In genomic region chr1:3271866-3272265, GRCh38 we compare ENCODE assay signal across 29 cellular contexts.
"Had no signal": no experiment of that assay in that cellular context is flagged by ENCODE, and none has a peak within 500 bp of the region (broad histone marks: within the 10 kb centered on the region; RNA-seq: fewer than 3 reads in every experiment).

No MANE protein-coding gene starts in this region.

- ATAC-seq: activated CD8-positive, alpha-beta memory T cell treated with anti-CD3 and anti-CD28 coated beads, Interleukin-2, amount 10 ng/mL, durations not matched to agents 7 days and 5 days; activated CD8-positive, alpha-beta T cell treated with anti-CD3 and anti-CD28 coated beads for 36 hours; activated naive CD8-positive, alpha-beta T cell treated with anti-CD3 and anti-CD28 coated beads, Interleukin-2, amount 50 U/mL, for 24 hours; effector memory CD8-positive, alpha-beta T cell; esophagus mucosa; left lung; naive thymus-derived CD8-positive, alpha-beta T cell had no signal

- H2AFZ ChIP-seq: hepatocyte had no signal

- H3K4me3 Mint-ChIP-seq: activated CD4-positive, alpha-beta T cell treated with anti-CD3 and anti-CD28 coated beads, Interleukin-2, amount 10 ng/mL, durations not matched to agents 7 days and 5 days; activated CD8-positive, alpha-beta memory T cell treated with anti-CD3 and anti-CD28 coated beads, Interleukin-2, amount 10 ng/mL, durations not matched to agents 7 days and 5 days; activated CD8-positive, alpha-beta T cell treated with anti-CD3 and anti-CD28 coated beads for 36 hours; activated naive CD8-positive, alpha-beta T cell treated with anti-CD3 and anti-CD28 coated beads, Interleukin-2, amount 50 U/mL, for 24 hours; activated T-helper 1 cell treated with anti-CD3 and anti-CD28 coated beads, Interleukin-12 subunit alpha, Interleukin-12 subunit beta, Interleukin-2, Interleukin-4 antibody, amounts not matched to agents 30 ng/mL and 10 ng/mL and 1 ng/mL, durations not matched to agents 14 hours and 24 hours and 36 hours; effector memory CD8-positive, alpha-beta T cell; immature natural killer cell; mesothelial cell of epicardium; naive thymus-derived CD8-positive, alpha-beta T cell; type B pancreatic cell had no signal

- H3K36me3 ChIP-seq: colonic mucosa, left lung, spleen, vagina, WERI-Rb-1 had no signal

- H3K4me1 Mint-ChIP-seq: activated CD4-positive, alpha-beta T cell treated with anti-CD3 and anti-CD28 coated beads, Interleukin-2, amount 10 ng/mL, durations not matched to agents 7 days and 5 days; activated CD8-positive, alpha-beta memory T cell treated with anti-CD3 and anti-CD28 coated beads, Interleukin-2, amount 10 ng/mL, durations not matched to agents 7 days and 5 days; activated naive CD8-positive, alpha-beta T cell treated with anti-CD3 and anti-CD28 coated beads, Interleukin-2, amount 50 U/mL, for 24 hours; immature natural killer cell; naive thymus-derived CD8-positive, alpha-beta T cell had no signal

- H3K4me1 ChIP-seq: colonic mucosa, left lung, spleen had no signal

- H3K9me3 ChIP-seq: colonic mucosa, left lung, spleen, testis, vagina had no signal

- H3K27ac Mint-ChIP-seq: activated CD4-positive, alpha-beta T cell treated with anti-CD3 and anti-CD28 coated beads, Interleukin-2, amount 10 ng/mL, durations not matched to agents 7 days and 5 days; activated CD8-positive, alpha-beta memory T cell treated with anti-CD3 and anti-CD28 coated beads, Interleukin-2, amount 10 ng/mL, durations not matched to agents 7 days and 5 days; activated CD8-positive, alpha-beta T cell treated with anti-CD3 and anti-CD28 coated beads for 36 hours; activated naive CD8-positive, alpha-beta T cell treated with anti-CD3 and anti-CD28 coated beads, Interleukin-2, amount 50 U/mL, for 24 hours; activated T-helper 1 cell treated with anti-CD3 and anti-CD28 coated beads, Interleukin-12 subunit alpha, Interleukin-12 subunit beta, Interleukin-2, Interleukin-4 antibody, amounts not matched to agents 30 ng/mL and 10 ng/mL and 1 ng/mL, durations not matched to agents 14 hours and 24 hours and 36 hours; effector memory CD8-positive, alpha-beta T cell; immature natural killer cell; mesothelial cell of epicardium; naive thymus-derived CD8-positive, alpha-beta T cell; progenitor cell of endocrine pancreas; type B pancreatic cell had no signal

- H3K9me3 Mint-ChIP-seq: activated CD4-positive, alpha-beta T cell treated with anti-CD3 and anti-CD28 coated beads, Interleukin-2, amount 10 ng/mL, durations not matched to agents 7 days and 5 days; activated CD8-positive, alpha-beta T cell treated with anti-CD3 and anti-CD28 coated beads for 36 hours; activated naive CD8-positive, alpha-beta T cell treated with anti-CD3 and anti-CD28 coated beads, Interleukin-2, amount 50 U/mL, for 24 hours; activated T-helper 1 cell treated with anti-CD3 and anti-CD28 coated beads, Interleukin-12 subunit alpha, Interleukin-12 subunit beta, Interleukin-2, Interleukin-4 antibody, amounts not matched to agents 30 ng/mL and 10 ng/mL and 1 ng/mL, durations not matched to agents 14 hours and 24 hours and 36 hours; effector memory CD8-positive, alpha-beta T cell; immature natural killer cell; mesothelial cell of epicardium; naive thymus-derived CD8-positive, alpha-beta T cell; type B pancreatic cell had no signal

- H3K27me3 Mint-ChIP-seq: activated CD4-positive, alpha-beta T cell treated with anti-CD3 and anti-CD28 coated beads, Interleukin-2, amount 10 ng/mL, durations not matched to agents 7 days and 5 days; activated CD8-positive, alpha-beta memory T cell treated with anti-CD3 and anti-CD28 coated beads, Interleukin-2, amount 10 ng/mL, durations not matched to agents 7 days and 5 days; activated CD8-positive, alpha-beta T cell treated with anti-CD3 and anti-CD28 coated beads for 36 hours; activated naive CD8-positive, alpha-beta T cell treated with anti-CD3 and anti-CD28 coated beads, Interleukin-2, amount 50 U/mL, for 24 hours; progenitor cell of endocrine pancreas had no signal

- H3K36me3 Mint-ChIP-seq: activated CD8-positive, alpha-beta memory T cell treated with anti-CD3 and anti-CD28 coated beads, Interleukin-2, amount 10 ng/mL, durations not matched to agents 7 days and 5 days; immature natural killer cell; mesothelial cell of epicardium; naive thymus-derived CD8-positive, alpha-beta T cell; type B pancreatic cell had no signal

- H3K27ac ChIP-seq: colonic mucosa, dorsolateral prefrontal cortex, hepatocyte, left lung, spleen, testis, vagina, WERI-Rb-1 had no signal

- H3K79me2 ChIP-seq: hepatocyte had no signal

- H3K4me3 ChIP-seq: colonic mucosa, dorsolateral prefrontal cortex, hepatocyte, left lung, spleen, testis, vagina had no signal

- DNase-seq: activated CD4-positive, alpha-beta T cell treated with anti-CD3 and anti-CD28 coated beads, Interleukin-2, amount 10 ng/mL, durations not matched to agents 7 days and 5 days; activated CD4-positive, CD25-positive, alpha-beta regulatory T cell treated with anti-CD3 and anti-CD28 coated beads, Interleukin-2, amount 50 U/mL, for 72 hours; activated CD8-positive, alpha-beta memory T cell treated with anti-CD3 and anti-CD28 coated beads, Interleukin-2, amount 10 ng/mL, durations not matched to agents 7 days and 5 days; activated CD8-positive, alpha-beta T cell treated with anti-CD3 and anti-CD28 coated beads for 36 hours; activated gamma-delta T cell; activated naive CD4-positive, alpha-beta T cell treated with anti-CD3 and anti-CD28 coated beads, Interleukin-2, amount 50 U/mL, for 16 hours; activated naive CD8-positive, alpha-beta T cell treated with anti-CD3 and anti-CD28 coated beads, Interleukin-2, amount 50 U/mL, for 24 hours; central memory CD4-positive, alpha-beta T cell; colonic mucosa; dorsolateral prefrontal cortex; effector memory CD8-positive, alpha-beta T cell; foreskin melanocyte; glutamatergic neuron; immature natural killer cell; mammary epithelial cell; naive thymus-derived CD8-positive, alpha-beta T cell; spleen; stimulated activated CD4-positive, alpha-beta T cell treated with anti-CD3 and anti-CD28 coated beads, Interleukin-4, amount 100 ng/mL, for 1 hour; stimulated activated naive CD4-positive, alpha-beta T cell; testis; WERI-Rb-1 had no signal

- H3K27me3 ChIP-seq: colonic mucosa, testis, vagina had no signal

- H3K4me2 ChIP-seq: hepatocyte had no signal
